9 cellular contexts compared by ENCODE assay signal in genomic region chr4:23135792-23136645, GRCh38.
DNase-seq lines count a peak whose midpoint lies in the region; ATAC-seq and TF ChIP-seq lines count a peak whose summit lies in the region.
"Had no signal": no experiment of that assay in that cellular context is flagged by ENCODE, and none has a peak within 500 bp of the region (broad histone marks: within the 10 kb centered on the region; RNA-seq: fewer than 3 reads in every experiment).

No MANE protein-coding gene starts in this region.

- H3K36me3 Mint-ChIP-seq in mesothelial cell of epicardium = no peaks in the 10 kb centered on the region
- H3K36me3 Mint-ChIP-seq: activated naive CD8-positive, alpha-beta T cell had no signal

- no peaks in the 10 kb centered on the region for H3K27me3 ChIP-seq in cardiac muscle cell

- H3K36me3 ChIP-seq in cardiac muscle cell = no peaks in the 10 kb centered on the region

- H3K9me3 ChIP-seq in cardiac muscle cell (ENCODE audit: low read depth) = no peaks in the 10 kb centered on the region

- no peak overlapping the region for H3K4me3 Mint-ChIP-seq in mesothelial cell of epicardium
- H3K4me3 Mint-ChIP-seq: activated naive CD8-positive, alpha-beta T cell had no signal

- no peak overlapping the region for H3K27ac Mint-ChIP-seq in mesothelial cell of epicardium
- H3K27ac Mint-ChIP-seq: activated naive CD8-positive, alpha-beta T cell had no signal

- ATAC-seq in left cardiac atrium (no peak), HG02885 (IDR thresholded peaks at IDR 0.05; ENCODE audit: poor library complexity, unreplicated experiment) (peak; percentile 87)

- no peak overlapping the region for H3K27ac ChIP-seq in cardiac muscle cell

- intact Hi-C loops in left cardiac atrium (cut with DNase I) = no loop called here

- peak; percentile 60 to 79 for DNase-seq in cardiac muscle cell (ENCODE audit: low read depth in 1 of 2, low spot score in 1 of 2)
- no peak for DNase-seq in left cardiac atrium
- peak; percentile 60 to 63 for DNase-seq in NCI-H446 (lab: John Stamatoyannopoulos, UW)
- peak; percentile 56 to 59 for DNase-seq in cardiac fibroblast (ENCODE audit: low read depth in 2 of 2)
- no peak for DNase-seq in mesothelial cell of epicardium (ENCODE audit: low spot score in 2 of 2, unreplicated experiment in 2 of 2)
- no peak for DNase-seq in effector CD8-positive, alpha-beta T cell (lab: John Stamatoyannopoulos, UW)
- DNase-seq in activated effector memory CD4-positive, alpha-beta T cell treated with Interleukin-2 at 50 U/mL for 16 hours = no peak

- H3K4me3 ChIP-seq in cardiac muscle cell (no peak overlapping the region), cardiac fibroblast (replicated peaks in 1 of 2; ENCODE audit: low read depth in 2 of 2, low read length in 2 of 2) (no peak overlapping the region)

- TF ChIP-seq CTCF in cardiac muscle cell (IDR thresholded peaks at IDR 0.05; ENCODE audit: low read depth, low read length) = peak; percentile 78
- peak; percentile 66 for TF ChIP-seq CTCF in cardiac fibroblast (IDR thresholded peaks at IDR 0.05; ENCODE audit: low read depth, low read length)
- peak; percentile 91 for TF ChIP-seq CTCF in mesothelial cell of epicardium (IDR thresholded peaks at IDR 0.05; ENCODE audit: unreplicated experiment)

- no peaks in the 10 kb centered on the region for H3K4me1 ChIP-seq in cardiac muscle cell (ENCODE audit: low read depth)

- H3K4me1 Mint-ChIP-seq in mesothelial cell of epicardium = no peaks in the 10 kb centered on the region

- H3K27me3 Mint-ChIP-seq in mesothelial cell of epicardium (ENCODE audit: low read depth) = no peaks in the 10 kb centered on the region
- H3K27me3 Mint-ChIP-seq: activated naive CD8-positive, alpha-beta T cell had no signal

- no peaks in the 10 kb centered on the region for H3K9me3 Mint-ChIP-seq in mesothelial cell of epicardium

Comparison
In these comparisons a context has a peak if more than half of its experiments do, and no peak if none do; other contexts are left out.
1. DNase-seq: peak in cardiac muscle cell (2 of 2), NCI-H446 (2 of 2) and cardiac fibroblast (2 of 2); none in left cardiac atrium (single experiment), mesothelial cell of epicardium (0 of 2), effector CD8-positive, alpha-beta T cell (single experiment) and activated effector memory CD4-positive, alpha-beta T cell treated with Interleukin-2 at 50 U/mL for 16 hours (single experiment).
2. Peak in every context shown above with its lines, with median percentiles within 50 percentile points of each other: CTCF ChIP-seq.